In the genomic region with DNA sequence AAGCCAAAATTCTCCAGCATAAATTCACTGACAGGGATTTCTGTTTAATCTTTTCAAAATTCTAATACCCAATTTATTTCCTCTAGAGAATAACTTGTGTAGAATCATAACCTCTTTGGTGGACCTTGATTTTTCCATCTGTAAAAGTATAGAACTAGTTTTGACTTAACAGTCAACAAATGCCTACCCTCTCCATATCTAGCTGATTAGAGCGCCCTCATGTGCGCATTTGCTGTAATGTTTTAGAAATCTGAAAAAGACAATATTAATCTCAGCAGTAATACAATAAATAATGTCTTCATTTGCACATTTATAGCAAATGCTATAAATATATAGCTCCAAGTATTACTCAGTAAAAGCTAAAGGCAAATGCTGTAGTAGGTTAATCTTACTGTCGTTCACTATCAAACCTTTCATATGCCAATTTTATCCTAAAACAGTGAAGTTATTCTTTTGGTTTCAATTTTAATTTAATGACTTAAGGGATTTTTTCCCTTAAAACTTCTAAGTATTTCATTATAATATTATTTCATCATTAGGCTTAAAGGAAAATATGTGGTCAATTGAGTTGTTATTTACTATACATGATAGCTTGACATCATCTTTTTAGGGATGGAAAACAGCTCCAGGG, we compare ENCODE assay signal across 7 cellular contexts.
DNase-seq lines count a peak whose midpoint lies in the region; FAIRE-seq and TF ChIP-seq lines count a peak whose summit lies in the region.
"Not testable (repeated sequence)": the region's sequence is repeated elsewhere in the genome, so short reads cannot be mapped to it uniquely, and the experiment has no call there.

No MANE protein-coding gene starts in this region.

- not testable (repeated sequence) for FAIRE-seq in astrocyte (lab: Jason Lieb, UNC)
- FAIRE-seq in kidney (lab: Jason Lieb, UNC) = peak; percentile 37

- TF ChIP-seq EP300 in SK-N-SH (IDR thresholded peaks at IDR 0.05; ENCODE audit: borderline replicate concordance in 1 of 2, low read depth in 1 of 2, low read length in 1 of 2) = not testable (repeated sequence)

- CTCF ChIA-PET in SK-N-SH (lab: Yijun Ruan, JAX) = interaction anchor here (0.6 to 0.7 kb wide), 3 partner anchors 105 to 230 kb away, joined by 3 to 4 read pairs (median 3); no protein-coding TSS in a partner anchor

- H3K27ac ChIP-seq in KMS-11; SK-N-SH (ENCODE audit: low read depth in 2 of 2, low read length in 1 of 2); astrocyte (ENCODE audit: low read depth, low read length); kidney (ENCODE audit: low read depth in 2 of 2, low read length in 2 of 2): not testable (repeated sequence)

- peak; percentile 26; the same call in 1 of the 2 replicates for TF ChIP-seq RAD21 in SK-N-SH (IDR thresholded peaks at IDR 0.05; ENCODE audit: low read length)

- not testable (repeated sequence) for H3K9me2 ChIP-seq in SK-N-SH

- 0 out of 2 replicates have a peak, but pooled peaks have one; percentile 26 for TF ChIP-seq CTCF in KMS-11 (conservative IDR thresholded peaks at IDR 0.05; ENCODE audit: low read depth, low read length)
- peak; percentile 66 for TF ChIP-seq CTCF in SK-N-SH (IDR thresholded peaks at IDR 0.05)
- peak; percentile 15 for TF ChIP-seq CTCF in astrocyte (IDR thresholded peaks at IDR 0.05; ENCODE audit: insufficient read depth, low read depth, low read length)
- TF ChIP-seq CTCF in endothelial cell (IDR thresholded peaks at IDR 0.05; ENCODE audit: unreplicated experiment) = peak; percentile 36
- not testable (repeated sequence) for TF ChIP-seq CTCF in kidney (IDR thresholded peaks at IDR 0.05; ENCODE audit: borderline replicate concordance, extremely low read depth, insufficient read depth)
- peak; percentile 17 for TF ChIP-seq CTCF in retinal pigment epithelial cell (conservative IDR thresholded peaks at IDR 0.05; ENCODE audit: low read depth, low read length)

- H3F3A ChIP-seq in SK-N-SH (replicated peaks; ENCODE audit: insufficient read depth) = not testable (repeated sequence)

- not testable (repeated sequence) for H3K4me3 Mint-ChIP-seq in astrocyte (ENCODE audit: unreplicated experiment); endothelial cell (ENCODE audit: unreplicated experiment)

- not testable (repeated sequence) for H3K36me3 Mint-ChIP-seq in astrocyte (ENCODE audit: low read depth, unreplicated experiment); endothelial cell (ENCODE audit: low read depth, unreplicated experiment)

- not testable (repeated sequence) for H4K20me1 ChIP-seq in KMS-11 (ENCODE audit: insufficient read depth); SK-N-SH (ENCODE audit: insufficient read depth); astrocyte (ENCODE audit: insufficient read depth, low read length)

- not testable (repeated sequence) for H2AFZ ChIP-seq in KMS-11 (ENCODE audit: low read depth); SK-N-SH (ENCODE audit: low read depth); astrocyte (ENCODE audit: low read depth, low read length)

- H3K27me3 Mint-ChIP-seq in astrocyte (ENCODE audit: low read depth, unreplicated experiment); endothelial cell (ENCODE audit: unreplicated experiment): not testable (repeated sequence)

- not testable (repeated sequence) for H3K36me3 ChIP-seq in KMS-11 (ENCODE audit: insufficient read depth); SK-N-SH (replicated peaks in 1 of 2; ENCODE audit: control insufficient read depth in 1 of 2, insufficient read depth in 2 of 2, low read length in 1 of 2); astrocyte (ENCODE audit: insufficient read depth, low read length); kidney (ENCODE audit: control insufficient read depth in 1 of 2, insufficient read depth in 2 of 2, low read length in 2 of 2)

- H3K9me3 ChIP-seq in SK-N-SH; astrocyte (ENCODE audit: insufficient read depth, low read depth, low read length); kidney (ENCODE audit: control insufficient read depth in 1 of 2, low read length in 2 of 2): not testable (repeated sequence)

- not testable (repeated sequence) for H3K4me2 ChIP-seq in KMS-11; SK-N-SH; astrocyte (ENCODE audit: low read length)

- not testable (repeated sequence) for H3K79me2 ChIP-seq in KMS-11 (ENCODE audit: insufficient read depth, low read depth); SK-N-SH (ENCODE audit: insufficient read depth); astrocyte (ENCODE audit: insufficient read depth, low read length)

- H3K9me3 Mint-ChIP-seq in astrocyte (ENCODE audit: unreplicated experiment); endothelial cell (ENCODE audit: unreplicated experiment): not testable (repeated sequence)

- H3K9ac ChIP-seq in KMS-11; SK-N-SH; astrocyte (ENCODE audit: low read length); kidney (ENCODE audit: low read length in 2 of 2): not testable (repeated sequence)

- not testable (repeated sequence) for H3K4me1 Mint-ChIP-seq in astrocyte (ENCODE audit: low read depth, unreplicated experiment); endothelial cell (ENCODE audit: unreplicated experiment)

- H3K27ac Mint-ChIP-seq in astrocyte (ENCODE audit: unreplicated experiment); endothelial cell (ENCODE audit: unreplicated experiment): not testable (repeated sequence)

- DNase-seq in DMS53 (lab: John Stamatoyannopoulos, UW) = peak; percentile 17
- DNase-seq in SK-N-SH; astrocyte (ENCODE audit: low read depth); kidney; retinal pigment epithelial cell (ENCODE audit: low read depth): not testable (repeated sequence)
- peak; percentile 18 for DNase-seq in endothelial cell (ENCODE audit: low spot score)

- WGBS in SK-N-SH (ENCODE audit: low lambda C conversion rate) = 18% methylated on average over 3 of the region's 3 CpGs

- intact Hi-C loops in kidney (cut with DNase I) = not testable (repeated sequence)

- H3K4me3 ChIP-seq in KMS-11 (IDR thresholded peaks at IDR 0.05; ENCODE audit: insufficient read depth, low read depth, low read length); SK-N-SH (ENCODE audit: low read depth in 2 of 2, low read length in 1 of 2); astrocyte (ENCODE audit: insufficient read depth, low read depth, low read length); kidney (ENCODE audit: low read length in 2 of 2); retinal pigment epithelial cell (ENCODE audit: low read length): not testable (repeated sequence)

- POLR2A ChIA-PET in SK-N-SH (lab: Yijun Ruan, JAX) = not testable (repeated sequence)

- H3K27me3 ChIP-seq in KMS-11 (ENCODE audit: insufficient read depth, low read depth); SK-N-SH (ENCODE audit: insufficient read depth); astrocyte (ENCODE audit: insufficient read depth, low read length): not testable (repeated sequence)

- not testable (repeated sequence) for H3K4me1 ChIP-seq in KMS-11 (ENCODE audit: low read depth, poor library complexity, severe bottlenecking); SK-N-SH (ENCODE audit: control insufficient read depth in 1 of 2, insufficient read depth in 2 of 2, low read depth in 1 of 2, low read length in 1 of 2); astrocyte (ENCODE audit: insufficient read depth, low read length); kidney (ENCODE audit: control insufficient read depth in 1 of 2, insufficient read depth in 1 of 2, low read depth in 1 of 2, low read length in 2 of 2)
